Comparison of ENCODE assay signal across 9 cellular contexts in genomic region chr6:36616888-36617521, GRCh38. TPM values are rescaled to one million over a fixed set of nuclear protein-coding genes. Genes with fewer than 3 reads are reported as not detected.
DNase-seq lines count a peak whose midpoint lies in the region; ATAC-seq and TF ChIP-seq lines count a peak whose summit lies in the region.
"Had no signal": no experiment of that assay in that cellular context is flagged by ENCODE, and none has a peak within 500 bp of the region (broad histone marks: within the 10 kb centered on the region; RNA-seq: fewer than 3 reads in every experiment).

No MANE protein-coding gene starts in this region.

- H3K4me3 Mint-ChIP-seq in CD14-positive monocyte (no peak overlapping the region), T-cell (no peak overlapping the region)

- H3K4me1 ChIP-seq in adrenal gland (replicated peaks in 1 of 2) (peaks cover 0 to 22% of the 10 kb centered on the region in 2 donors), right lobe of liver (peaks cover 0 to 22% (median 9%) of the 10 kb centered on the region in 4 donors)

- CTCF ChIA-PET in T-cell (lab: Charles Lee): interaction anchor here in 1 of 2 donors (0.5 to 2.7 kb wide), 4 partner anchors 11 to 145 kb away, joined by 3 to 20 read pairs (median 6); no protein-coding TSS in a partner anchor

- intact Hi-C loops in CD14-positive monocyte (cut with micrococcal nuclease) (loop anchor here in 1 of 2 donors (5.0 to 10.0 kb wide), 2 partner anchors 35 to 398 kb away; no protein-coding TSS in a partner anchor), adrenal gland (cut with DNase I) (loop anchor here in 1 of 2 donors (10.0 kb wide), 1 partner anchor 138 kb away; no protein-coding TSS in a partner anchor), right lobe of liver (cut with DNase I) (loop anchor here (5.0 to 10.0 kb wide), 2 partner anchors 65 to 138 kb away; no protein-coding TSS in a partner anchor)

- H3K27me3 ChIP-seq in adrenal gland (no peaks in the 10 kb centered on the region), right lobe of liver (no peaks in the 10 kb centered on the region)

- H3K27ac Mint-ChIP-seq in CD14-positive monocyte: peak overlapping the region in 6 of 7 donors; percentile 11 to 88 (median 78)
- no peak overlapping the region for H3K27ac Mint-ChIP-seq in T-cell

- H3K36me3 Mint-ChIP-seq in CD14-positive monocyte (peaks cover 9 to 26% of the 10 kb centered on the region in 2 donors), T-cell (peaks cover 11% of the 10 kb centered on the region)

- TF ChIP-seq POLR2A in adrenal gland (IDR thresholded peaks at IDR 0.05) (no peak), right lobe of liver (IDR thresholded peaks at IDR 0.05) (no peak)

- H3K9me3 ChIP-seq in adrenal gland (replicated peaks in 1 of 3) (no peaks in the 10 kb centered on the region), right lobe of liver (no peaks in the 10 kb centered on the region)

- POLR2A ChIA-PET in T-cell (lab: Charles Lee): no interaction called here

- TF ChIP-seq CTCF in CD14-positive monocyte (IDR thresholded peaks at IDR 0.05): no peak
- no peak for TF ChIP-seq CTCF in adrenal gland (IDR thresholded peaks at IDR 0.05)
- TF ChIP-seq CTCF in right lobe of liver (IDR thresholded peaks at IDR 0.05): no peak

- ATAC-seq in right lobe of liver: peak; percentile 93 to 97 (median 94)
- ATAC-seq in T-cell (replicated peaks in 1 of 4): no peak
- no peak for ATAC-seq in HG02884 (IDR thresholded peaks at IDR 0.05; ENCODE audit: unreplicated experiment)
- ATAC-seq: K562 had no signal

- H3K4me1 Mint-ChIP-seq in CD14-positive monocyte: peaks cover 37% of the 10 kb centered on the region
- peaks cover 6 to 13% (median 10%) of the 10 kb centered on the region in 3 donors for H3K4me1 Mint-ChIP-seq in T-cell

- peak overlapping the region in 1 of 5 donors; percentile 48 for H3K27ac ChIP-seq in adrenal gland
- no peak overlapping the region for H3K27ac ChIP-seq in right lobe of liver

- H3K36me3 ChIP-seq in adrenal gland (replicated peaks in 1 of 2) (peaks cover 0 to 10% of the 10 kb centered on the region in 2 donors), right lobe of liver (peaks cover 0 to 5% (median 0%) of the 10 kb centered on the region in 4 donors)

- peak; percentile 41 for DNase-seq in CD14-positive monocyte (ENCODE audit: low spot score)
- peak; percentile 98 for DNase-seq in M059J (ENCODE audit: low read depth)
- DNase-seq in adrenal gland: peak; percentile 72 to 91 (median 87)
- DNase-seq in right lobe of liver: peak; percentile 87 to 94 (median 92)
- DNase-seq in T-cell: no peak
- no peak for DNase-seq in T-helper 2 cell
- DNase-seq in stimulated activated CD4-positive, alpha-beta T cell treated with anti-CD3 and anti-CD28 coated beads, Interleukin-15, amount 100 ng/mL, for 24 hours: no peak

- H3K9me3 Mint-ChIP-seq in CD14-positive monocyte: peaks cover 0 to 3% (median 0%) of the 10 kb centered on the region in 7 donors
- H3K9me3 Mint-ChIP-seq in T-cell: no peaks in the 10 kb centered on the region

- no peak overlapping the region for H3K4me3 ChIP-seq in adrenal gland
- H3K4me3 ChIP-seq in right lobe of liver: no peak overlapping the region
- H3K4me3 ChIP-seq: K562 had no signal

- 33 to 48% (median 37%) methylated on average over 4 to 5 of the region's 5 CpGs for WGBS in adrenal gland, 4 donors
- WGBS in right lobe of liver (ENCODE audit: insufficient coverage, low coverage, low lambda C conversion rate, missing lambda C conversion rate): 0% methylated on average over 1 of the region's 5 CpGs

- H3K27me3 Mint-ChIP-seq in CD14-positive monocyte (ENCODE audit: low read depth in 3 of 3) (no peaks in the 10 kb centered on the region), T-cell (no peaks in the 10 kb centered on the region)

RNA-seq across cellular contexts. Expression of gene SRSF3, which starts 22.8 kb away (rescaled TPM):
- 100 to 1,000 TPM; 297 to 341 TPM for polyA plus RNA-seq in CD14-positive monocyte
- total RNA-seq in M059J (2014; rRNA removed; shearing (Covaris generic)): 348 and 518 TPM in 2 replicates
- total RNA-seq in adrenal gland: 100 to 1,000 TPM in 6 of 8 donors, 10 to 100 TPM in 2; 28.9 to 291 (median 123) TPM
- 100 to 1,000 TPM in 1 of 3 donors, 10 to 100 TPM in 2; 87.8 to 290 (median 92.4) TPM for polyA plus RNA-seq in adrenal gland
- 100 to 1,000 TPM in 2 of 6 experiments, 10 to 100 TPM in 4; 36.8 to 103 (median 71.4) TPM for total RNA-seq in right lobe of liver
- 100 to 1,000 TPM; 322 to 546 (median 332) TPM for total RNA-seq in T-cell

Comparison
In these comparisons a context has a peak if more than half of its experiments do, and no peak if none do; other contexts are left out.
1. DNase-seq: peak in CD14-positive monocyte (single experiment), M059J (single experiment), adrenal gland (7 of 7) and right lobe of liver (3 of 3); none in T-cell (0 of 34), T-helper 2 cell (0 of 5) and stimulated activated CD4-positive, alpha-beta T cell treated with anti-CD3 and anti-CD28 coated beads, Interleukin-15, amount 100 ng/mL, for 24 hours (single experiment).
2. H3K27ac Mint-ChIP-seq: peak in CD14-positive monocyte (6 of 7); none in T-cell (0 of 2).
3. ATAC-seq: peak in right lobe of liver (4 of 4); none in T-cell (0 of 4) and HG02884 (single experiment).